Comparison of ENCODE assay signal across 8 cellular contexts in the genomic region with DNA sequence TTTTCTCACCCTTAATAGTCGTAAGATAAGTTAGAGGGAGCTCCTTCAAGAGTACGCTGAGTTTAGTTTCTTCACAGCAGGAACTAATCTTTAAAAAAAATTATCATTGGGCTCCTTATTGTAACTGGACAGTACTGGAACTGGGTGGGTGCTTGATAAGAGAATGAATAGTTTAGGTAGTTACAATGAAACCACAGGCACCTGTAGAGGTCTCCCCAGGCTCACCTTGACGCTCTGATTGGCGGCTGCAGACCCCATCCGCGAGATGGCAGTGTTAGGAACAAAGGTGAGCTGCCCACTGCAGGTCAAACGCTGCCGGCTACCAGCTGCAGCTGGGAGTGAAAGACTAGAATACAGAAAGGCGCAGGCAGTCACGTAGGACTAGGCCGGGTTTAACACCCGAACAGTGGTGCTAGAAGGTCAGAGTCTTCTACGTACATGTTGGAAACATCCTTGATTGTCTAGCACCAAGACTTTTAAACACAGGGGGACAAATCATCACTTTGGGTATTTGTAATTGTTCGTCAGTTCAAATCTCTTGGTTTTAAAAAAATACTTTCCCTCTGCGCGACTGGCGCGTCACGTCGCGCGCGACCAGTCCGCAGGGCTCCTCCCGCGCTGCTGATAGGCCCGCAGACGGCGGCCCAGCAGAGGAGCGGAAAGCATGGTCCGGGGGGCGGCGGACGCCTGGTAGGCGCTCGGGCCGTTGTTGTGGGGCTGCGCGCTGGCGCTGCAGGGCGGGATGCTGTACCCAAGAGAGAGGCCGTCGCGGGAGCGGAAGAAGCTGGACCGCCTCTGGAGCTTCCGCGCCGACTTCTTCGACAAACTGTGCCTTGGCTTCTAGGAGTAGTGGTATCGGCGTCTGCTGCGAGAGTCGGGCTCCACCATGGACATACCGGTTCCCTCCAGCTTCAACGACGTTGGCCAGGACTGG. TPM values are rescaled to one million over a fixed set of nuclear protein-coding genes. Genes with fewer than 3 reads are reported as not detected.
A peak's percentile ranks its signal among the peaks of the same experiment; 100 is the strongest.
DNase-seq lines count a peak whose midpoint lies in the region; ATAC-seq, FAIRE-seq and TF ChIP-seq lines count a peak whose summit lies in the region.

No MANE protein-coding gene starts in this region.

- FAIRE-seq in urothelium cell line (lab: Jason Lieb, UNC) = no peak

- H3K27ac ChIP-seq in adipose tissue (ENCODE audit: low read depth, low read length) = peak overlapping the region; percentile 6
- peak overlapping the region; percentile 54 to 58 for H3K27ac ChIP-seq in right atrium auricular region
- peak overlapping the region; percentile 34 for H3K27ac ChIP-seq in psoas muscle

- peaks cover 0 to 2% (median 0%) of the 10 kb centered on the region in 3 donors for H3K9me3 Mint-ChIP-seq in IgD-negative memory B cell

- peak overlapping the region; percentile 90 to 99 (median 95) for H3K4me3 Mint-ChIP-seq in IgD-negative memory B cell

- H3K4me3 ChIP-seq in right atrium auricular region (peak overlapping the region; percentile 54 to 63), psoas muscle (peak overlapping the region; percentile 72)

- 1 to 2% (median 2%) methylated on average over 54 to 57 of the region's 57 CpGs for WGBS in adipose tissue, 3 donors
- WGBS in psoas muscle, 3 donors = 2 to 5% (median 3%) methylated on average over 50 to 57 of the region's 57 CpGs

- H3K4me1 Mint-ChIP-seq in IgD-negative memory B cell = peaks cover 13 to 27% (median 18%) of the 10 kb centered on the region in 3 donors

- peak overlapping the region; percentile 82 to 98 (median 95) for H3K27ac Mint-ChIP-seq in IgD-negative memory B cell

- H3K4me1 ChIP-seq in right atrium auricular region = no peaks in the 10 kb centered on the region
- no peaks in the 10 kb centered on the region for H3K4me1 ChIP-seq in psoas muscle

- H3K9me3 ChIP-seq in right atrium auricular region (no peaks in the 10 kb centered on the region), psoas muscle (no peaks in the 10 kb centered on the region)

- TF ChIP-seq CTCF in right atrium auricular region (IDR thresholded peaks at IDR 0.05) (peak; percentile 8 to 69), psoas muscle (IDR thresholded peaks at IDR 0.05) (peak; percentile 56)

- DNase-seq in DMS153 (lab: John Stamatoyannopoulos, UW) (peak; percentile 91), SW 1271 (lab: John Stamatoyannopoulos, UW) (peak; percentile 15 to 72), right atrium auricular region (ENCODE audit: low spot score) (no peak), psoas muscle (peak; percentile 55 to 82), urothelium cell line (ENCODE audit: low spot score) (peak; percentile 86)

- no peaks in the 10 kb centered on the region for H3K27me3 Mint-ChIP-seq in IgD-negative memory B cell

- H3K36me3 ChIP-seq in right atrium auricular region (peaks cover 8% of the 10 kb centered on the region), psoas muscle (ENCODE audit: insufficient read depth in 1 of 2, low read depth in 1 of 2) (peaks cover 0 to 12% of the 10 kb centered on the region in 2 donors)

- no peaks in the 10 kb centered on the region for H3K36me3 Mint-ChIP-seq in IgD-negative memory B cell

- intact Hi-C loops in psoas muscle (cut with DNase I) = no loop called here

- H3K27me3 ChIP-seq in right atrium auricular region = no peaks in the 10 kb centered on the region
- H3K27me3 ChIP-seq in psoas muscle (ENCODE audit: insufficient read depth in 3 of 3, low read length in 2 of 3) = no peaks in the 10 kb centered on the region

- peak; percentile 88 for ATAC-seq in GM21423 (IDR thresholded peaks at IDR 0.05; ENCODE audit: unreplicated experiment)
- peak; percentile 85 to 97 (median 89) for ATAC-seq in psoas muscle

RNA-seq across cellular contexts. Expression of gene SMARCA5, which starts 45.6 kb away (rescaled TPM):
- polyA plus RNA-seq in IgD-negative memory B cell (29.7 TPM), adipose tissue (10 to 100 TPM; 10.6 to 16.0 (median 14.0) TPM), psoas muscle (10 to 100 TPM; 10.4 to 24.7 (median 12.6) TPM)
- total RNA-seq in right atrium auricular region (10 to 100 TPM; 18.6 to 23.4 TPM), psoas muscle (10 to 100 TPM; 20.1 to 24.9 (median 22.3) TPM)

Comparison
In these comparisons a context has a peak if more than half of its experiments do, and no peak if none do; other contexts are left out.
1. H3K27ac ChIP-seq: peak in every context shown above with its lines; median percentile 56 in right atrium auricular region; 34 in psoas muscle; 6 in adipose tissue.